Comparison of ENCODE assay signal across 12 cellular contexts in the genomic region with DNA sequence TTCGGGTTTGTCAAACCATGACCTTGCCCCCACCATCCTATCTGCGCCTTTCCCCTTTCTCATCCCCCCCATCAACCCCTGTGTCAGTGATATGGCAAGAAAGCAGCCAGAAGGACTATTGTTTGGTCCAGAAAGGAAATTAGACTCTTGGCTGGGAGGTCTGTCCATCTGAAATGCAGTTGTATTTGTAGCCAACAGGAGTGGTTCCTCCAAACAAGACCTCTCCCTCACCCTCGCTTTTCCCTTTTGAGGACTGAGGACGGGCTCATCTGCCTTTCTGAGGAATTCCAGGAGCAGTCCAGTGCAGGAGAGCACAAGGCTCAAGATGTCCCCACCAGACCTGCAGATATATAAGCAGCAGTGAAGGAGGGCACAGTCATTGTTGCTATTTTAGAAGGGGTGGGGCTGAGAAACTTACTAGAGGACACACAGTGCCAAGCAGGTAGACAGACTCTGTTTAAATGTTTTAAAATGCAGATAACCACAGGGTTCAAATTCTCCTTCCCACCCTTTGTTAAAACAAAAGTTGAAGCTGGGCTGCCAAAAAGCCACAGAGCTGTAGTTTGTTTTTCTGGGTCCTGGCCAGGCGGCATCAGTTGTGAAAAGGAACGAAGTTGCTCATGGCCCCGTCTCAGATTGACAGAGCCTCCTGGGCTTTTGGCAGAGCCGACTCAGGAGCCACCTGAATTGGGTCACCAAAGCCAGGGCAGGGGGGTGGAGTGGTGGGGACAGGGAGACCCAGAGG. TPM values are rescaled to one million over a fixed set of nuclear protein-coding genes. Genes with fewer than 3 reads are reported as not detected.
DNase-seq lines count a peak whose midpoint lies in the region; ATAC-seq and TF ChIP-seq lines count a peak whose summit lies in the region.
"Had no signal": no experiment of that assay in that cellular context is flagged by ENCODE, and none has a peak within 500 bp of the region (broad histone marks: within the 10 kb centered on the region; RNA-seq: fewer than 3 reads in every experiment).

No MANE protein-coding gene starts in this region.

- peaks cover 23% of the 10 kb centered on the region for H3K36me3 Mint-ChIP-seq in neural progenitor cell

- H3K27ac Mint-ChIP-seq in neural progenitor cell: peak overlapping the region; percentile 25

- H3K36me3 ChIP-seq in heart left ventricle (peaks cover 0 to 43% (median 28%) of the 10 kb centered on the region in 9 donors), neural progenitor cell (no peaks in the 10 kb centered on the region), upper lobe of right lung (peaks cover 27% of the 10 kb centered on the region)

- H3K4me1 ChIP-seq in heart left ventricle (peaks cover 25 to 90% (median 80%) of the 10 kb centered on the region in 12 donors), neural progenitor cell (peaks cover 10% of the 10 kb centered on the region), upper lobe of right lung (peaks cover 66% of the 10 kb centered on the region)

- H3K27ac ChIP-seq in heart left ventricle: peak overlapping the region; percentile 70 to 93 (median 84)
- H3K27ac ChIP-seq in neural progenitor cell: no peak overlapping the region
- H3K27ac ChIP-seq in upper lobe of right lung: peak overlapping the region; percentile 78
- H3K27ac ChIP-seq: KMS-11, VCaP had no signal

- DNase-seq in Right ventricle myocardium inferior (ENCODE audit: missing footprints) (peak; percentile 71), left ventricle myocardium superior (no peak), heart left ventricle (peak in 2 of 5 donors; percentile 12 to 35), neural progenitor cell (ENCODE audit: low spot score) (no peak), upper lobe of right lung (no peak), kidney glomerular epithelial cell (lab: John Stamatoyannopoulos, UW) (no peak)
- DNase-seq: occipital lobe had no signal

- no peaks in the 10 kb centered on the region for H3K9me3 Mint-ChIP-seq in neural progenitor cell

- peaks cover 3% of the 10 kb centered on the region for H3K27me3 Mint-ChIP-seq in neural progenitor cell (ENCODE audit: insufficient read depth, low read depth)

- H3K9me3 ChIP-seq in heart left ventricle (no peaks in the 10 kb centered on the region), neural progenitor cell (ENCODE audit: low read depth) (no peaks in the 10 kb centered on the region), upper lobe of right lung (no peaks in the 10 kb centered on the region)

- H3K4me3 ChIP-seq in heart left ventricle (no peak overlapping the region), neural progenitor cell (no peak overlapping the region), upper lobe of right lung (no peak overlapping the region)

- no peak for TF ChIP-seq POLR2A in heart left ventricle (IDR thresholded peaks at IDR 0.05)

- H3K9ac ChIP-seq in neural progenitor cell: no peak overlapping the region
- H3K9ac ChIP-seq: KMS-11 had no signal

- no peak overlapping the region for H2AFZ ChIP-seq in neural progenitor cell (replicated peaks)

- no peak overlapping the region for H3K4me3 Mint-ChIP-seq in neural progenitor cell

- peaks cover 5% of the 10 kb centered on the region for H4K20me1 ChIP-seq in neural progenitor cell (ENCODE audit: low read depth)

- TF ChIP-seq CTCF in heart left ventricle (IDR thresholded peaks at IDR 0.05) (no peak), neural progenitor cell (IDR thresholded peaks at IDR 0.05) (no peak), upper lobe of right lung (IDR thresholded peaks at IDR 0.05) (no peak)

- H3K27me3 ChIP-seq in heart left ventricle (no peaks in the 10 kb centered on the region), neural progenitor cell (no peaks in the 10 kb centered on the region), upper lobe of right lung (no peaks in the 10 kb centered on the region)

- no peak overlapping the region for H3K4me2 ChIP-seq in neural progenitor cell
- H3K4me2 ChIP-seq: KMS-11 had no signal

- ATAC-seq in Right ventricle myocardium inferior (no peak), left ventricle myocardium superior (no peak), heart left ventricle (peak in 2 of 4 donors; percentile 4 to 8), upper lobe of right lung (no peak), HG03520 (IDR thresholded peaks at IDR 0.05; ENCODE audit: unreplicated experiment) (no peak), GM18868 (IDR thresholded peaks at IDR 0.05; ENCODE audit: unreplicated experiment) (no peak)

- H3K79me2 ChIP-seq in neural progenitor cell (ENCODE audit: low read depth): no peaks in the 10 kb centered on the region

- 38 to 54% (median 45%) methylated on average over 8 of the region's 8 CpGs for WGBS in heart left ventricle, 4 donors

- peaks cover 50% of the 10 kb centered on the region for H3K4me1 Mint-ChIP-seq in neural progenitor cell

- no peaks in the 10 kb centered on the region for H3F3A ChIP-seq in neural progenitor cell (ENCODE audit: low read depth)

- intact Hi-C loops in Right ventricle myocardium inferior (cut with DNase I): no loop called here
- intact Hi-C loops in left ventricle myocardium superior (cut with micrococcal nuclease): loop anchor here (10.0 kb wide), 1 partner anchor 55 kb away; a partner anchor contains a TSS
- intact Hi-C loops in heart left ventricle (cut with DNase I): loop anchor here in 4 of 10 donors (5.0 to 10.0 kb wide), 3 partner anchors 48 to 58 kb away; a partner anchor contains a TSS
- intact Hi-C loops in upper lobe of right lung (cut with DNase I): no loop called here

RNA-seq across cellular contexts. Expression of a gene that starts 37.4 kb away (rescaled TPM):
- not detected for total RNA-seq in Right ventricle myocardium inferior
- not detected for total RNA-seq in left ventricle myocardium superior
- total RNA-seq in heart left ventricle: under 1 TPM in 1 of 9 donors, not detected in 8; 0.25 TPM
- polyA plus RNA-seq in heart left ventricle: not detected
- not detected in 2 replicates for total RNA-seq in neural progenitor cell (ENCODE audit: low replicate concordance)
- 1.9 TPM for total RNA-seq in upper lobe of right lung
- total RNA-seq: Daoy, occipital lobe had no signal

RNA-seq across cellular contexts. Expression of a gene that starts 54.2 kb away (rescaled TPM):
- total RNA-seq in Right ventricle myocardium inferior: 12.3 TPM
- 12.3 TPM for total RNA-seq in left ventricle myocardium superior
- 10 to 100 TPM; 11.5 to 29.3 (median 16.9) TPM for total RNA-seq in heart left ventricle
- 10 to 100 TPM; 15.4 to 32.9 TPM for polyA plus RNA-seq in heart left ventricle
- 10.1 and 18.4 TPM in 2 replicates for total RNA-seq in neural progenitor cell (ENCODE audit: low replicate concordance)
- total RNA-seq in upper lobe of right lung: 22.1 TPM

RNA-seq across cellular contexts. Expression of a gene that starts 56.1 kb away (rescaled TPM):
- total RNA-seq in Right ventricle myocardium inferior: 25.9 TPM
- total RNA-seq in left ventricle myocardium superior: 22.4 TPM
- total RNA-seq in heart left ventricle: 10 to 100 TPM; 18.5 to 75.1 (median 27.6) TPM
- polyA plus RNA-seq in heart left ventricle: 10 to 100 TPM; 10.7 to 28.5 TPM
- 21.1 and 29.3 TPM in 2 replicates for total RNA-seq in neural progenitor cell (ENCODE audit: low replicate concordance)
- 49.0 TPM for total RNA-seq in upper lobe of right lung
